ENCODE assay signal across 8 cellular contexts in genomic region chr1:78003882-78004718, GRCh38. TPM values are rescaled to one million over a fixed set of nuclear protein-coding genes. Genes with fewer than 3 reads are reported as not detected.
DNase-seq lines count a peak whose midpoint lies in the region; TF ChIP-seq lines count a peak whose summit lies in the region.

No MANE protein-coding gene starts in this region.

- no peak overlapping the region for H3K4me3 ChIP-seq in H7 (ENCODE audit: insufficient read depth, low read depth, low read length)
- peak overlapping the region; percentile 4 to 70 (median 42) for H3K4me3 ChIP-seq in spleen

- H3K36me3 Mint-ChIP-seq in T-helper 2 cell treated with Interferon-gamma antibody and Interleukin-4, amounts not matched to agents 5 μg/mL and 100 μg/mL, for 36 hours (ENCODE audit: low read depth) = no peaks in the 10 kb centered on the region
- H3K36me3 Mint-ChIP-seq in immature natural killer cell = no peaks in the 10 kb centered on the region

- H3K27ac ChIP-seq in KOPT-K1 (ENCODE audit: low read depth, low read length, poor library complexity, severe bottlenecking) (peak overlapping the region; percentile 85), spleen (peak overlapping the region; percentile 64 to 93 (median 90))

- DNase-seq in H7 = peak; percentile 61
- DNase-seq in T-helper 2 cell treated with Interferon-gamma antibody and Interleukin-4, amounts not matched to agents 5 μg/mL and 100 μg/mL, for 36 hours (ENCODE audit: low spot score) = peak; percentile 50
- peak; percentile 69 for DNase-seq in brain pericyte (ENCODE audit: low read depth, low spot score)
- no peak for DNase-seq in immature natural killer cell
- peak; percentile 78 for DNase-seq in spleen
- no peak for DNase-seq in posterior vena cava (ENCODE audit: low spot score)

- peaks cover 0 to 79% (median 29%) of the 10 kb centered on the region in 6 donors for H3K4me1 ChIP-seq in spleen

- H3K4me1 Mint-ChIP-seq in T-helper 2 cell treated with Interferon-gamma antibody and Interleukin-4, amounts not matched to agents 5 μg/mL and 100 μg/mL, for 36 hours (ENCODE audit: low read depth) = peaks cover 38% of the 10 kb centered on the region
- H3K4me1 Mint-ChIP-seq in immature natural killer cell = peaks cover 29 to 54% of the 10 kb centered on the region in 2 donors

- peak; percentile 76 for TF ChIP-seq POLR2A in GM10847 (IDR thresholded peaks at IDR 0.05; ENCODE audit: extremely low read depth, insufficient read length)
- TF ChIP-seq POLR2A in spleen (IDR thresholded peaks at IDR 0.05) = no peak

- H3K27me3 Mint-ChIP-seq in T-helper 2 cell treated with Interferon-gamma antibody and Interleukin-4, amounts not matched to agents 5 μg/mL and 100 μg/mL, for 36 hours (ENCODE audit: low read depth) = peaks cover 3% of the 10 kb centered on the region
- peaks cover 5 to 8% (median 6%) of the 10 kb centered on the region in 3 donors for H3K27me3 Mint-ChIP-seq in immature natural killer cell (ENCODE audit: low read depth in 3 of 3)

- H3K4me3 Mint-ChIP-seq in T-helper 2 cell treated with Interferon-gamma antibody and Interleukin-4, amounts not matched to agents 5 μg/mL and 100 μg/mL, for 36 hours = peak overlapping the region; percentile 92
- peak overlapping the region; percentile 81 to 95 (median 90) for H3K4me3 Mint-ChIP-seq in immature natural killer cell

- H3K9me3 Mint-ChIP-seq in T-helper 2 cell treated with Interferon-gamma antibody and Interleukin-4, amounts not matched to agents 5 μg/mL and 100 μg/mL, for 36 hours = no peaks in the 10 kb centered on the region
- H3K9me3 Mint-ChIP-seq in immature natural killer cell = no peaks in the 10 kb centered on the region

- no peaks in the 10 kb centered on the region for H3K9me3 ChIP-seq in KOPT-K1 (ENCODE audit: insufficient read depth, low read length, poor library complexity, severe bottlenecking)
- no peaks in the 10 kb centered on the region for H3K9me3 ChIP-seq in spleen

- no peak for TF ChIP-seq CTCF in spleen (IDR thresholded peaks at IDR 0.05 in 8 of 11, conservative IDR thresholded peaks at IDR 0.05 in 3 of 11)

- peak overlapping the region; percentile 99 for H3K27ac Mint-ChIP-seq in T-helper 2 cell treated with Interferon-gamma antibody and Interleukin-4, amounts not matched to agents 5 μg/mL and 100 μg/mL, for 36 hours
- H3K27ac Mint-ChIP-seq in immature natural killer cell = peak overlapping the region; percentile 95 to 98 (median 96)

- no peaks in the 10 kb centered on the region for H3K27me3 ChIP-seq in H7 (ENCODE audit: control insufficient read depth, insufficient read depth, low read length)
- H3K27me3 ChIP-seq in spleen (replicated peaks in 1 of 7) = no peaks in the 10 kb centered on the region

- 4 to 6% (median 5%) methylated on average over 8 of the region's 8 CpGs for WGBS in spleen, 5 donors

- intact Hi-C loops in spleen (cut with DNase I; ENCODE audit: low total_unique reads) (no loop called here), posterior vena cava (cut with DNase I) (no loop called here)

- no peaks in the 10 kb centered on the region for H3K36me3 ChIP-seq in H7 (replicated peaks; ENCODE audit: control insufficient read depth, insufficient read depth, low read length)
- no peaks in the 10 kb centered on the region for H3K36me3 ChIP-seq in KOPT-K1 (ENCODE audit: insufficient read depth, low read length)
- no peaks in the 10 kb centered on the region for H3K36me3 ChIP-seq in spleen

RNA-seq across cellular contexts. Expression of gene DNAJB4, which starts 0.6 kb away (rescaled TPM):
- total RNA-seq in H7 (2014; rRNA removed; shearing (Covaris generic)) = 15.1 and 16.6 TPM in 2 replicates
- polyA plus RNA-seq in immature natural killer cell (1 to 10 TPM; 3.9 to 9.0 (median 5.0) TPM), spleen (10 to 100 TPM; 10.5 to 29.5 (median 11.4) TPM)
- total RNA-seq in spleen (10 to 100 TPM; 39.9 to 66.2 (median 57.9) TPM), posterior vena cava (100 to 1,000 TPM in 1 of 2 donors, 10 to 100 TPM in 1; 77.3 to 229 TPM)

RNA-seq across cellular contexts. Expression of gene FUBP1, which starts 25.2 kb away (rescaled TPM):
- total RNA-seq in H7 (2014; rRNA removed; shearing (Covaris generic)) = 165 and 230 TPM in 2 replicates
- polyA plus RNA-seq in immature natural killer cell = 10 to 100 TPM; 22.5 to 65.6 (median 37.4) TPM
- total RNA-seq in spleen = 100 to 1,000 TPM; 151 to 196 (median 176) TPM
- 10 to 100 TPM; 52.5 to 63.5 (median 60.3) TPM for polyA plus RNA-seq in spleen
- total RNA-seq in posterior vena cava = 10 to 100 TPM; 90.7 to 99.3 TPM

RNA-seq across cellular contexts. Expression of gene GIPC2, which starts 41.7 kb away (rescaled TPM):
- 0.07 and 0.26 TPM in 2 replicates for total RNA-seq in H7 (2014; rRNA removed; shearing (Covaris generic))
- polyA plus RNA-seq in immature natural killer cell = under 1 TPM in 1 of 3 donors, not detected in 2; 0.12 TPM
- total RNA-seq in spleen = 10 to 100 TPM; 27.9 to 49.9 (median 43.7) TPM
- 10 to 100 TPM in 2 of 3 donors, 1 to 10 TPM in 1; 5.5 to 26.4 (median 11.8) TPM for polyA plus RNA-seq in spleen
- 1 to 10 TPM; 3.0 to 8.4 TPM for total RNA-seq in posterior vena cava

Comparison
In these comparisons a context has a peak if more than half of its experiments do, and no peak if none do; other contexts are left out.
1. DNase-seq: peak in H7 (single experiment), T-helper 2 cell treated with Interferon-gamma antibody and Interleukin-4, amounts not matched to agents 5 μg/mL and 100 μg/mL, for 36 hours (single experiment), brain pericyte (single experiment) and spleen (single experiment); none in immature natural killer cell (0 of 3) and posterior vena cava (single experiment).